1 cellular context compared by ENCODE assay signal in the genomic region with DNA sequence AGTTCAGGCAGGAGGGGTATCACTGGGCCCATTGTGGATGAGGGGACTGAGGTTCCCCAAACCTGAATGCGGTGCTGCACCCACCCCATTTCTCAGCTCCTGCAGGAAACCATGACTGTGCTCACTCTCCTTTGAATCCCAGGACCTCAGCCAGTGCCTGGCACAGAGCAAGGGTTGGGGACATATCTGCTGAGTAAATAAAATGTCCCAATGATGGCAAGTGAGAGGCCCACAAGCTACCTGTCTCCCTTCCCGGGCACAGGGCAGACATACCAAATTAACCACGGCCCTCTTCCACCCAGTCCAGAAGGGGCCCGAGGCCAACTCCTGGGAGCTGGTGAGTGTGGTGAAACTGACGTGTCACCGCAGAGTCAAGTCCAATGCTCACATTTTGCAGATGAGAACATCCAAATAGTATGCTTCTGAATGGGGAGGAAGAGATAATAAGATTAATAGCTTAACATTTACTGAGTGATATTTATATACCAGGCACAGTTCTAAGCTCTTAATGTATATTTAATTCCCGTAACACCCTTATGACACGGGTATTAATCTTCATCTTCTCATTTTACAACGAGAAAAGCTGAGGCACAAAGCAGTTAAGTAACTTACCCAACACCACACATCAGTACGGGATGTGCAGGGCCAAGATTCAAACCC.
A peak's percentile ranks its signal among the peaks of the same experiment; 100 is the strongest.
TF ChIP-seq lines count a peak whose summit lies in the region.

No MANE protein-coding gene starts in this region.

TF ChIP-seq in SK-N-SH, 30 proteins besides CTCF, POLR2A, EP300 and RAD21 (continued from another document):
- TF ChIP-seq RXRA (IDR thresholded peaks at IDR 0.05; ENCODE audit: borderline replicate concordance, low read depth) (no peak; the same call in 1 of the 2 replicates), GABPA (IDR thresholded peaks at IDR 0.05; ENCODE audit: low read depth) (no peak), IRF3 (IDR thresholded peaks at IDR 0.05; ENCODE audit: low read depth, low read length) (no peak), USF2 (IDR thresholded peaks at IDR 0.05; ENCODE audit: borderline replicate concordance, low read depth, low read length) (no peak), JUND (IDR thresholded peaks at IDR 0.05) (no peak; the same call in 1 of the 2 replicates)
- TF ChIP-seq, protein P1, sequence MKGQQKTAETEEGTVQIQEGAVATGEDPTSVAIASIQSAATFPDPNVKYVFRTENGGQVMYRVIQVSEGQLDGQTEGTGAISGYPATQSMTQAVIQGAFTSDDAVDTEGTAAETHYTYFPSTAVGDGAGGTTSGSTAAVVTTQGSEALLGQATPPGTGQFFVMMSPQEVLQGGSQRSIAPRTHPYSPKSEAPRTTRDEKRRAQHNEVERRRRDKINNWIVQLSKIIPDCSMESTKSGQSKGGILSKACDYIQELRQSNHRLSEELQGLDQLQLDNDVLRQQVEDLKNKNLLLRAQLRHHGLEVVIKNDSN (IDR thresholded peaks at IDR 0.05; ENCODE audit: borderline replicate concordance, low read depth) = no peak
- TF ChIP-seq, protein P2, sequence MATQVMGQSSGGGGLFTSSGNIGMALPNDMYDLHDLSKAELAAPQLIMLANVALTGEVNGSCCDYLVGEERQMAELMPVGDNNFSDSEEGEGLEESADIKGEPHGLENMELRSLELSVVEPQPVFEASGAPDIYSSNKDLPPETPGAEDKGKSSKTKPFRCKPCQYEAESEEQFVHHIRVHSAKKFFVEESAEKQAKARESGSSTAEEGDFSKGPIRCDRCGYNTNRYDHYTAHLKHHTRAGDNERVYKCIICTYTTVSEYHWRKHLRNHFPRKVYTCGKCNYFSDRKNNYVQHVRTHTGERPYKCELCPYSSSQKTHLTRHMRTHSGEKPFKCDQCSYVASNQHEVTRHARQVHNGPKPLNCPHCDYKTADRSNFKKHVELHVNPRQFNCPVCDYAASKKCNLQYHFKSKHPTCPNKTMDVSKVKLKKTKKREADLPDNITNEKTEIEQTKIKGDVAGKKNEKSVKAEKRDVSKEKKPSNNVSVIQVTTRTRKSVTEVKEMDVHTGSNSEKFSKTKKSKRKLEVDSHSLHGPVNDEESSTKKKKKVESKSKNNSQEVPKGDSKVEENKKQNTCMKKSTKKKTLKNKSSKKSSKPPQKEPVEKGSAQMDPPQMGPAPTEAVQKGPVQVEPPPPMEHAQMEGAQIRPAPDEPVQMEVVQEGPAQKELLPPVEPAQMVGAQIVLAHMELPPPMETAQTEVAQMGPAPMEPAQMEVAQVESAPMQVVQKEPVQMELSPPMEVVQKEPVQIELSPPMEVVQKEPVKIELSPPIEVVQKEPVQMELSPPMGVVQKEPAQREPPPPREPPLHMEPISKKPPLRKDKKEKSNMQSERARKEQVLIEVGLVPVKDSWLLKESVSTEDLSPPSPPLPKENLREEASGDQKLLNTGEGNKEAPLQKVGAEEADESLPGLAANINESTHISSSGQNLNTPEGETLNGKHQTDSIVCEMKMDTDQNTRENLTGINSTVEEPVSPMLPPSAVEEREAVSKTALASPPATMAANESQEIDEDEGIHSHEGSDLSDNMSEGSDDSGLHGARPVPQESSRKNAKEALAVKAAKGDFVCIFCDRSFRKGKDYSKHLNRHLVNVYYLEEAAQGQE (IDR thresholded peaks at IDR 0.05; ENCODE audit: low read depth, low read length) = 0 out of 2 replicates have a peak, but pooled peaks have one; percentile 10
